In genomic region chr19:45973564-45974338, GRCh38 we compare ENCODE assay signal across 8 cellular contexts. TPM values are rescaled to one million over a fixed set of nuclear protein-coding genes. Genes with fewer than 3 reads are reported as not detected.
DNase-seq lines count a peak whose midpoint lies in the region; ATAC-seq lines count a peak whose summit lies in the region.

TSS of gene NOVA2 (minus strand) at chr19:45973865. CDS start at chr19:45973351, 514 bp downstream.

- peak; percentile 73 for DNase-seq in activated effector memory CD4-positive, alpha-beta T cell treated with anti-CD3 and anti-CD28 coated beads, Interleukin-2, amount 50 U/mL, for 16 hours
- no peak for DNase-seq in activated effector memory CD4-positive, alpha-beta T cell treated with Interleukin-2 at 50 U/mL for 16 hours
- DNase-seq in NCI-H748 (lab: John Stamatoyannopoulos, UW; ENCODE audit: unreplicated experiment) (peak; percentile 94), amygdala (lab: John Stamatoyannopoulos, UW) (peak in 54 of 56 donors; percentile 27 to 93 (median 80)), left ventricle myocardium superior (peak; percentile 80), pulmonary artery endothelial cell (ENCODE audit: low read depth, low spot score) (peak; percentile 71), epidermal melanocyte (ENCODE audit: insufficient read length, low spot score) (no peak)

- ATAC-seq in left ventricle myocardium superior (peak; percentile 77), GM21447 (IDR thresholded peaks at IDR 0.05; ENCODE audit: unreplicated experiment) (no peak)

- intact Hi-C loops in left ventricle myocardium superior (cut with micrococcal nuclease), result no loop called here

RNA-seq across cellular contexts. Expression of gene NOVA2, which starts in this region (rescaled TPM):
- 5.9 TPM for total RNA-seq in left ventricle myocardium superior
- 3.4 and 4.0 TPM in 2 replicates for total RNA-seq in pulmonary artery endothelial cell

Comparison
In these comparisons a context has a peak if more than half of its experiments do, and no peak if none do; other contexts are left out.
1. DNase-seq: peak in activated effector memory CD4-positive, alpha-beta T cell treated with anti-CD3 and anti-CD28 coated beads, Interleukin-2, amount 50 U/mL, for 16 hours (single experiment), NCI-H748 (single experiment), amygdala (54 of 56), left ventricle myocardium superior (single experiment) and pulmonary artery endothelial cell (single experiment); none in activated effector memory CD4-positive, alpha-beta T cell treated with Interleukin-2 at 50 U/mL for 16 hours (single experiment) and epidermal melanocyte (single experiment).